In genomic region chr11:66531841-66532240, GRCh38 we compare ENCODE assay signal across 25 cellular contexts. TPM values are rescaled to one million over a fixed set of nuclear protein-coding genes. Genes with fewer than 3 reads are reported as not detected.
"Had no signal": no experiment of that assay in that cellular context is flagged by ENCODE, and none has a peak within 500 bp of the region (broad histone marks: within the 10 kb centered on the region; RNA-seq: fewer than 3 reads in every experiment).

No MANE protein-coding gene starts in this region.

- FAIRE-seq: RCC 7860 had no signal

- H3K27me3 Mint-ChIP-seq: IgD-negative memory B cell had no signal

- H3K4me1 ChIP-seq: SJSA1 had no signal

- H3K27me3 ChIP-seq: SJSA1 had no signal

- H3K9me3 ChIP-seq: SJSA1 had no signal

- H3K9me3 Mint-ChIP-seq: IgD-negative memory B cell had no signal

- H3K4me3 ChIP-seq: SJSA1, SK-N-MC had no signal

- H3K27ac ChIP-seq: HL-60, SJSA1, SK-N-MC had no signal

- DNase-seq: KBM-7, MV-4-11, NCI-H1048, NCI-H1105, NCI-H1417, NCI-H1436 treated with DMSO at 0.1 percent for 48 hours, NCI-H1694, NCI-H1930, NCI-H2081, NCI-H2107, NCI-H2227 treated with DMSO at 0.1 percent for 48 hours, NCI-H524, NCI-H526 treated with DMSO at 0.1 percent for 48 hours, NCI-H774, Right ventricle myocardium superior, RPMI8226, SIG-M5 had no signal

RNA-seq across cellular contexts. Expression of gene ACTN3, which starts 14.9 kb away (rescaled TPM):
- total RNA-seq: LHCN-M2, MCF 10A, NCI-H460, Right ventricle myocardium superior, SJSA1 had no signal
- polyA plus RNA-seq: IgD-negative memory B cell had no signal
